In the genomic region with DNA sequence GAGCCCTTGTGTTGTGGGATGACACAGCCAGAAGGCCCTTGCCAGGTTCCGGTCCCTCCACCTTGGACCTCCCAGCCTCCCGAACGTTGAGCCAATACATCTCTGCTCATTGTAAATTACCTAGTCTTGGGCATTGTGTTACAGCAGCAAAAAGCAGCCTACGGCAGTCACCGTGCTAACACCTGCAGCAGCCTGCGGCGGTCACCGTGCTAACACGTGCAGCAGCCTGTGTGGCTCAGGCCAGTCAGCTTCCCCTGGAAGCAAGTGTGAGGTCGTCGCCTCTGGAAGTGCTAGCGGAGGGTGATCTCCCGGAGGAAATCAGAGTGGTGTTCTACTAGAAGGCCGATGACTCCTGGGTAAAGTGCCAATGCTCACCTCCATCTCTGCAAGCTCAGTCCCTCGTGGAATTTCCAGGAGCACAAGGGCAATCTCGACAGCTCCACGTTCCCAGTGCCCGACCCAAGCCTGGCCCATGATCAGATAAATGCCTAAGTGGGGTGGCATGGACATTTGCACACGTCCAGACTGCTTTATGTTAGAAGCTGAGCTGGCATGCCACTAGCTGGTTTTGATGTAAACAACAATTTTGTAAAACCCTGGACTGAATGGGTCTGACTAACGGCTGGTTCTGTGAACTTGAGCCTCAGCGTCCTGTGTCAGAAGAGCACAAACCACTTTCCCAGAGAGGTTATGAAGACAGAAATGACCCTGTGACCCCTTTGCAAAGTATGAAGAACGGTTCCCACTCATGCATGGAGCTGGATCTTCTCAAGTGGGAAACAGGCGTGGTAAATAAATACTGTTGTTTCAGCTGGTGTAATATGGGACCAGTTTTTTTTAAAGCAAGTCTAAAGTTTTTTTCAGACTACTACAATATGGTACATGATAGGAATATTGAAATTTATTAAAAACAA, we compare ENCODE assay signal across 23 cellular contexts. TPM values are rescaled to one million over a fixed set of nuclear protein-coding genes. Genes with fewer than 3 reads are reported as not detected.
DNase-seq lines count a peak whose midpoint lies in the region; ATAC-seq and TF ChIP-seq lines count a peak whose summit lies in the region.
"Had no signal": no experiment of that assay in that cellular context is flagged by ENCODE, and none has a peak within 500 bp of the region (broad histone marks: within the 10 kb centered on the region; RNA-seq: fewer than 3 reads in every experiment).

No MANE protein-coding gene starts in this region.

- no peak for TF ChIP-seq EP300 in transverse colon (IDR thresholded peaks at IDR 0.05; ENCODE audit: low read depth)

- no peak overlapping the region for H3K4me3 Mint-ChIP-seq in nephron
- H3K4me3 Mint-ChIP-seq: stimulated activated memory B cell treated with anti-CD40 and anti-IgM and Interleukin-4, amounts not matched to agents 10 μg/mL and 1 μg/mL and 100 μg/mL, for 72 hours had no signal

- H3K27me3 Mint-ChIP-seq in nephron (ENCODE audit: low read depth): no peaks in the 10 kb centered on the region
- H3K27me3 Mint-ChIP-seq: stimulated activated memory B cell treated with anti-CD40 and anti-IgM and Interleukin-4, amounts not matched to agents 10 μg/mL and 1 μg/mL and 100 μg/mL, for 72 hours had no signal

- ATAC-seq in left ventricle myocardium superior (peak; percentile 44), left cardiac atrium (no peak)
- ATAC-seq: stimulated activated memory B cell treated with anti-CD40 and anti-IgM and Interleukin-4, amounts not matched to agents 10 μg/mL and 1 μg/mL and 100 μg/mL, for 72 hours had no signal

- no peak for TF ChIP-seq CTCF in nephron (IDR thresholded peaks at IDR 0.05; ENCODE audit: unreplicated experiment in 3 of 3)
- TF ChIP-seq CTCF in transverse colon (IDR thresholded peaks at IDR 0.05): no peak
- no peak for TF ChIP-seq CTCF in MM.1S (IDR thresholded peaks at IDR 0.05; ENCODE audit: low read length)

- H3K9me2 ChIP-seq in MM.1S (replicated peaks; ENCODE audit: insufficient read depth, low read length): no peaks in the 10 kb centered on the region

- in situ Hi-C loops in transverse colon (cut with MboI; ENCODE audit: low pct_ligation_motif_present in 1 of 4, low pct_unique_long_range_greater_than_20kb in 1 of 4, low sequenced_read_pairs in 3 of 4): no loop called here

- no peak for TF ChIP-seq POLR2A in transverse colon (IDR thresholded peaks at IDR 0.05)

- H3K36me3 ChIP-seq in transverse colon: peaks cover 0 to 24% (median 0%) of the 10 kb centered on the region in 4 donors
- no peaks in the 10 kb centered on the region for H3K36me3 ChIP-seq in MM.1S (replicated peaks; ENCODE audit: insufficient read depth, low read length)

- H3K27ac ChIP-seq in transverse colon (no peak overlapping the region), MM.1S (ENCODE audit: low read length) (no peak overlapping the region)
- H3K27ac ChIP-seq: adrenal gland, C4-2B, HL-60, SK-N-MC had no signal

- no peak overlapping the region for H2AFZ ChIP-seq in MM.1S (ENCODE audit: low read length)

- peaks cover 3% of the 10 kb centered on the region; the same call in 1 of the 2 replicates for H3F3A ChIP-seq in MM.1S (ENCODE audit: insufficient read depth, low read length)

- H3K9ac ChIP-seq in MM.1S (ENCODE audit: low read length): no peak overlapping the region

- no peak overlapping the region for H3K4me3 ChIP-seq in transverse colon
- H3K4me3 ChIP-seq in MM.1S (ENCODE audit: low read length): no peak overlapping the region
- H3K4me3 ChIP-seq: adrenal gland, SK-N-MC had no signal

- no peak overlapping the region for H3K4me2 ChIP-seq in MM.1S (ENCODE audit: low read depth, low read length)

- H3K4me1 Mint-ChIP-seq in nephron: peaks cover 16% of the 10 kb centered on the region

- DNase-seq in left ventricle myocardium superior: no peak
- DNase-seq in left cardiac atrium: no peak
- DNase-seq in SHP77 treated with DMSO at 0.1 percent for 48 hours (lab: John Stamatoyannopoulos, UW): peak; percentile 4
- DNase-seq in midbrain (lab: John Stamatoyannopoulos, UW): no peak
- no peak for DNase-seq in NCI-H526 treated with DMSO at 0.1 percent for 48 hours (lab: John Stamatoyannopoulos, UW)
- no peak for DNase-seq in transverse colon
- DNase-seq in MM.1S: no peak
- DNase-seq: activated CD4-positive, alpha-beta T cell treated with anti-CD3 and anti-CD28 coated beads for 1 hour; activated effector memory CD4-positive, alpha-beta T cell treated with Interleukin-2 at 50 U/mL for 16 hours; adrenal gland; central memory CD4-positive, alpha-beta T cell; effector CD8-positive, alpha-beta T cell; NCI-H446; T1000 had no signal

- H3K27ac Mint-ChIP-seq in nephron: peak overlapping the region; percentile 26 to 89 (median 53)
- H3K27ac Mint-ChIP-seq: stimulated activated memory B cell treated with anti-CD40 and anti-IgM and Interleukin-4, amounts not matched to agents 10 μg/mL and 1 μg/mL and 100 μg/mL, for 72 hours had no signal

- no peaks in the 10 kb centered on the region for H3K9me3 ChIP-seq in transverse colon
- no peaks in the 10 kb centered on the region for H3K9me3 ChIP-seq in MM.1S (replicated peaks; ENCODE audit: insufficient read depth, low read length)
- H3K9me3 ChIP-seq: adrenal gland had no signal

- H3K9me3 Mint-ChIP-seq in nephron: no peaks in the 10 kb centered on the region

- 48 to 88% methylated on average over 2 to 23 of the region's 23 CpGs for WGBS in transverse colon (ENCODE audit: low coverage in 1 of 2), 2 donors

- H3K36me3 Mint-ChIP-seq in nephron (ENCODE audit: low read depth): peaks cover 50% of the 10 kb centered on the region

- H4K20me1 ChIP-seq in MM.1S (ENCODE audit: insufficient read depth, low read length): no peaks in the 10 kb centered on the region

- H3K4me1 ChIP-seq in transverse colon (peaks cover 0 to 33% (median 11%) of the 10 kb centered on the region in 4 donors), MM.1S (ENCODE audit: low read length) (peaks cover 4% of the 10 kb centered on the region)
- H3K4me1 ChIP-seq: adrenal gland had no signal

- intact Hi-C loops in left ventricle myocardium superior (cut with micrococcal nuclease): no loop called here
- intact Hi-C loops in left cardiac atrium (cut with DNase I): no loop called here
- intact Hi-C loops in transverse colon (cut with DNase I; ENCODE audit: low total_unique reads): no loop called here

- H3K79me2 ChIP-seq in MM.1S (ENCODE audit: low read length): no peaks in the 10 kb centered on the region

- no peaks in the 10 kb centered on the region for H3K27me3 ChIP-seq in transverse colon
- H3K27me3 ChIP-seq in MM.1S (replicated peaks; ENCODE audit: insufficient read depth, low read length): no peaks in the 10 kb centered on the region
- H3K27me3 ChIP-seq: adrenal gland had no signal

RNA-seq across cellular contexts. Expression of gene CNDP1, which starts 11.4 kb away (rescaled TPM):
- not detected for total RNA-seq in left ventricle myocardium superior
- not detected for total RNA-seq in left cardiac atrium
- total RNA-seq in transverse colon: not detected
- total RNA-seq: A673, adrenal gland, Daoy, fibroblast of lung, myocyte had no signal

RNA-seq across cellular contexts. Expression of gene CNDP2, which starts 26.7 kb away (rescaled TPM):
- total RNA-seq in left ventricle myocardium superior (63.5 TPM), left cardiac atrium (10 to 100 TPM; 71.1 to 79.4 TPM), transverse colon (100 to 1,000 TPM; 143 to 284 (median 155) TPM)
